ENCODE assay signal across 8 cellular contexts in the genomic region with DNA sequence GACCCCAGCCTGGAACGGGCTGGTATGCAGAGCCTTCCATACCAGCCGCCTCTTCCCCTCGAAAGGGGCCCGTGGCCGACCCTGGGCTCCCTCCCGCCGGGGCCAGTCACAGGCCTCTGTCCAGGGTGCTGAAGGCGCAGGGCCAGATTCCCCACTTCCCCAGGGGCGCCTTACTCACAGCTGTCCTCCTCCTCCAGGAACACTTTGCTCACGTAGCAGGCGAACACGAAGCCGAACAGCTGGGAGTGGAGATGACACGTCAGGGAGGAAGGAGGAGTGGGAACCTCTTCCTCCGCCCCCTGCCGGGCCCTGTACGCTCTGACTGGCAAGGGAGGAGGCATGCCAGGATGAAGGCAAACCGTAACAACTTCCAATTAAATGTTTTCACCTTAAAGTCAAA. TPM values are rescaled to one million over a fixed set of nuclear protein-coding genes. Genes with fewer than 3 reads are reported as not detected.
A peak's percentile ranks its signal among the peaks of the same experiment; 100 is the strongest.
DNase-seq lines count a peak whose midpoint lies in the region; ATAC-seq and TF ChIP-seq lines count a peak whose summit lies in the region.

No MANE protein-coding gene starts in this region.

- 2 to 3% methylated on average over 18 of the region's 18 CpGs for WGBS in heart right ventricle, 2 donors

- peaks cover 38% of the 10 kb centered on the region for H3K27me3 ChIP-seq in CD4-positive, alpha-beta T cell (ENCODE audit: control insufficient read depth, insufficient read depth, low read length)
- H3K27me3 ChIP-seq in HUES48 (ENCODE audit: control insufficient read depth, insufficient read depth, low read length) (no peaks in the 10 kb centered on the region; the same call in 1 of the 2 replicates), SJSA1 (replicated peaks) (peaks cover 8% of the 10 kb centered on the region; the same call in 1 of the 2 replicates), heart right ventricle (peaks cover 0 to 41% (median 38%) of the 10 kb centered on the region in 7 donors)

- ATAC-seq in CD4-positive, alpha-beta T cell (ENCODE audit: poor library complexity): peak; percentile 56
- ATAC-seq in activated naive CD8-positive, alpha-beta T cell treated with anti-CD3 and anti-CD28 coated beads, Interleukin-2, amount 10 ng/mL, durations not matched to agents 7 days and 5 days (ENCODE audit: low read depth): peak; percentile 43
- ATAC-seq in heart right ventricle: peak; percentile 84 to 94 (median 92)

- no peaks in the 10 kb centered on the region for H3K36me3 Mint-ChIP-seq in CD4-positive, alpha-beta T cell (ENCODE audit: low read depth)
- H3K36me3 Mint-ChIP-seq in activated naive CD8-positive, alpha-beta T cell treated with anti-CD3 and anti-CD28 coated beads, Interleukin-2, amount 10 ng/mL, durations not matched to agents 7 days and 5 days: no peaks in the 10 kb centered on the region

- H3K27me3 Mint-ChIP-seq in CD4-positive, alpha-beta T cell: peaks cover 70% of the 10 kb centered on the region
- H3K27me3 Mint-ChIP-seq in activated naive CD8-positive, alpha-beta T cell treated with anti-CD3 and anti-CD28 coated beads, Interleukin-2, amount 10 ng/mL, durations not matched to agents 7 days and 5 days: peaks cover 19% of the 10 kb centered on the region

- H3K4me3 Mint-ChIP-seq in CD4-positive, alpha-beta T cell: no peak overlapping the region
- H3K4me3 Mint-ChIP-seq in activated naive CD8-positive, alpha-beta T cell treated with anti-CD3 and anti-CD28 coated beads, Interleukin-2, amount 10 ng/mL, durations not matched to agents 7 days and 5 days: no peak overlapping the region

- no peak for TF ChIP-seq CTCF in CD4-positive, alpha-beta T cell (IDR thresholded peaks at IDR 0.05)
- TF ChIP-seq CTCF in heart right ventricle (IDR thresholded peaks at IDR 0.05): peak in 4 of 9 donors; percentile 23 to 43 (median 41)

- no peak overlapping the region for H3K9ac ChIP-seq in HUES48 (ENCODE audit: low read depth, low read length)

- DNase-seq in CD4-positive, alpha-beta T cell: peak; percentile 30 to 59 (median 36)
- DNase-seq in SJSA1 (ENCODE audit: low read depth in 1 of 2, low spot score in 2 of 2) (peak; percentile 69 to 80), heart right ventricle (peak; percentile 78 to 83), renal cortical epithelial cell (ENCODE audit: low read depth) (peak; percentile 91), cerebellar nuclear complex (lab: John Stamatoyannopoulos, UW) (no peak), NCI-H1092 treated with DMSO at 0.1 percent for 48 hours (lab: John Stamatoyannopoulos, UW) (no peak)
- peak; percentile 78 for DNase-seq in activated naive CD8-positive, alpha-beta T cell treated with anti-CD3 and anti-CD28 coated beads, Interleukin-2, amount 10 ng/mL, durations not matched to agents 7 days and 5 days

- intact Hi-C loops in CD4-positive, alpha-beta T cell (cut with DNase I, micrococcal nuclease): loop anchor here in 1 of 2 experiments (5.0 kb wide), 2 partner anchors 155 to 365 kb away; no protein-coding TSS in a partner anchor
- intact Hi-C loops in heart right ventricle (cut with DNase I): loop anchor here in 9 of 10 donors (2.0 to 10.0 kb wide), 8 partner anchors 92 to 366 kb away; no protein-coding TSS in a partner anchor

- H3K4me1 ChIP-seq in HUES48 (ENCODE audit: control insufficient read depth, insufficient read depth, low read length): no peaks in the 10 kb centered on the region
- H3K4me1 ChIP-seq in SJSA1 (replicated peaks): peaks cover 13% of the 10 kb centered on the region
- H3K4me1 ChIP-seq in heart right ventricle: peaks cover 5 to 16% (median 13%) of the 10 kb centered on the region in 9 donors

- H3K9me3 ChIP-seq in CD4-positive, alpha-beta T cell (ENCODE audit: control insufficient read depth, low read length): no peaks in the 10 kb centered on the region
- H3K9me3 ChIP-seq in HUES48 (ENCODE audit: control insufficient read depth, insufficient read depth, low read length) (no peaks in the 10 kb centered on the region), SJSA1 (replicated peaks) (no peaks in the 10 kb centered on the region), heart right ventricle (no peaks in the 10 kb centered on the region)

- POLR2A ChIA-PET in CD4-positive, alpha-beta T cell (lab: Charles Lee): no interaction called here
- POLR2A ChIA-PET in activated naive CD8-positive, alpha-beta T cell treated with anti-CD3 and anti-CD28 coated beads, Interleukin-2, amount 10 ng/mL, durations not matched to agents 7 days and 5 days (lab: Charles Lee): no interaction called here

- H3K4me3 ChIP-seq in HUES48 (ENCODE audit: low read depth, low read length) (peak overlapping the region; percentile 56), SJSA1 (no peak overlapping the region), heart right ventricle (peak overlapping the region in 9 of 10 donors; percentile 15 to 40 (median 36))

- peaks cover 4% of the 10 kb centered on the region for H3K4me1 Mint-ChIP-seq in CD4-positive, alpha-beta T cell (ENCODE audit: low read depth)
- peaks cover 5% of the 10 kb centered on the region for H3K4me1 Mint-ChIP-seq in activated naive CD8-positive, alpha-beta T cell treated with anti-CD3 and anti-CD28 coated beads, Interleukin-2, amount 10 ng/mL, durations not matched to agents 7 days and 5 days

- H3K27ac Mint-ChIP-seq in CD4-positive, alpha-beta T cell: no peak overlapping the region
- no peak overlapping the region for H3K27ac Mint-ChIP-seq in activated naive CD8-positive, alpha-beta T cell treated with anti-CD3 and anti-CD28 coated beads, Interleukin-2, amount 10 ng/mL, durations not matched to agents 7 days and 5 days

- H3K36me3 ChIP-seq in HUES48 (ENCODE audit: control insufficient read depth, insufficient read depth, low read length) (no peaks in the 10 kb centered on the region), SJSA1 (no peaks in the 10 kb centered on the region), heart right ventricle (no peaks in the 10 kb centered on the region)

- no peak overlapping the region for H3K27ac ChIP-seq in CD4-positive, alpha-beta T cell (ENCODE audit: low read depth, low read length)
- H3K27ac ChIP-seq in HUES48 (ENCODE audit: low read depth, low read length): no peak overlapping the region
- no peak overlapping the region for H3K27ac ChIP-seq in SJSA1
- no peak overlapping the region for H3K27ac ChIP-seq in heart right ventricle

- no peaks in the 10 kb centered on the region for H3K9me3 Mint-ChIP-seq in CD4-positive, alpha-beta T cell
- H3K9me3 Mint-ChIP-seq in activated naive CD8-positive, alpha-beta T cell treated with anti-CD3 and anti-CD28 coated beads, Interleukin-2, amount 10 ng/mL, durations not matched to agents 7 days and 5 days: no peaks in the 10 kb centered on the region

- CTCF ChIA-PET in CD4-positive, alpha-beta T cell (lab: Charles Lee): no interaction called here

RNA-seq across cellular contexts. Expression of gene NKAIN1, which starts 57.3 kb away (rescaled TPM):
- not detected for total RNA-seq in CD4-positive, alpha-beta T cell
- total RNA-seq in SJSA1 (2014; rRNA removed; shearing (Covaris generic)): 0.05 TPM in 1 of 2 replicates, not detected in the other
- total RNA-seq in activated naive CD8-positive, alpha-beta T cell treated with anti-CD3 and anti-CD28 coated beads, Interleukin-2, amount 10 ng/mL, durations not matched to agents 7 days and 5 days: under 1 TPM; 0.57 to 0.97 TPM
- total RNA-seq in heart right ventricle: under 1 TPM in 3 of 10 donors, not detected in 7; 0.15 to 0.45 (median 0.28) TPM
- under 1 TPM in 1 of 2 donors, not detected in 1; 0.07 TPM for polyA plus RNA-seq in heart right ventricle
- 0.10 TPM in 1 of 2 replicates, not detected in the other for total RNA-seq in renal cortical epithelial cell

Comparison
In these comparisons a context has a peak if more than half of its experiments do, and no peak if none do; other contexts are left out.
1. DNase-seq: peak in CD4-positive, alpha-beta T cell (10 of 10), SJSA1 (2 of 2), activated naive CD8-positive, alpha-beta T cell treated with anti-CD3 and anti-CD28 coated beads, Interleukin-2, amount 10 ng/mL, durations not matched to agents 7 days and 5 days (single experiment), heart right ventricle (2 of 2) and renal cortical epithelial cell (single experiment); none in cerebellar nuclear complex (0 of 2) and NCI-H1092 treated with DMSO at 0.1 percent for 48 hours (single experiment).
2. Peak in every context shown above with its lines, with median percentiles within 50 percentile points of each other: ATAC-seq.